23 cellular contexts compared by ENCODE assay signal in the genomic region with DNA sequence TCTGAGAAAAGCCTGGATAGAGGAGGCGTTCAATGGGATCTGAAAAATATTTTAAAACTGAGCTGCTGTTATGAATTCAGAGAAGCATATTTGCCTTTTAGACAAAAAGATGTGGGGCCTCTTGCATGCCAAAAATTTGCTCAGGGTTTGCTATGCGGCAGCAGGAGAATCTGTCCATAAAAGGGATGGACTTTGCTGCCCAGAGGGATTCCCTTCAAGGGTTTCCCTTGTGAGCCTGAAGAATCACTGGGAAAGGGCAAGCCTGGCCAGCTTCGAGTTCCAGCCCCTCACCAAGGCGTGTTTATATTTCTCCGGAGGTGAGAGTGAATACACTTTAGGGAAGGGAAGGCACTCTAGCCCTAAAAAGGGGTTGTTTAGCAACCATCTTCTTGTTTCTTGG. TPM values are rescaled to one million over a fixed set of nuclear protein-coding genes. Genes with fewer than 3 reads are reported as not detected.
DNase-seq lines count a peak whose midpoint lies in the region; ATAC-seq and TF ChIP-seq lines count a peak whose summit lies in the region.
"Had no signal": no experiment of that assay in that cellular context is flagged by ENCODE, and none has a peak within 500 bp of the region (broad histone marks: within the 10 kb centered on the region; RNA-seq: fewer than 3 reads in every experiment).

No MANE protein-coding gene starts in this region.

- no peak overlapping the region for H2AFZ ChIP-seq in IMR-90 (replicated peaks; ENCODE audit: low read length, poor library complexity)

- no peak overlapping the region for H3K9ac ChIP-seq in IMR-90 (ENCODE audit: low read depth, low read length)
- H3K9ac ChIP-seq: KMS-11 had no signal

- H4K91ac ChIP-seq in IMR-90 (ENCODE audit: insufficient read depth, low read depth, low read length), result peak overlapping the region; percentile 22; the same call in 1 of the 2 replicates

- H2AK9ac ChIP-seq in IMR-90 (replicated peaks; ENCODE audit: low read depth, low read length, poor library complexity), result no peak overlapping the region

- no peak overlapping the region for H3K23ac ChIP-seq in IMR-90 (ENCODE audit: low read depth, low read length)

- H3K9me1 ChIP-seq in IMR-90 (ENCODE audit: insufficient read depth, low read length), result peaks cover 19% of the 10 kb centered on the region

- no peak overlapping the region for H2BK5ac ChIP-seq in IMR-90 (ENCODE audit: low read depth, low read length, poor library complexity, severe bottlenecking)

- no peaks in the 10 kb centered on the region for H3K9me3 Mint-ChIP-seq in nephron
- H3K9me3 Mint-ChIP-seq: activated T-helper 2 cell treated with anti-CD3 and anti-CD28 coated beads, Interferon-gamma antibody, Interleukin-2, Interleukin-4, amounts not matched to agents 10 μg/mL and 5 μg/mL and 100 μg/mL, durations not matched to agents 14 hours and 24 hours and 36 hours had no signal

- H3K27ac ChIP-seq in IMR-90 (ENCODE audit: insufficient read depth, low read length) (no peak overlapping the region), esophagus squamous epithelium (peak overlapping the region; percentile 8 to 87 (median 82)), testis (peak overlapping the region in 1 of 2 donors; percentile 55)
- H3K27ac ChIP-seq in effector memory CD4-positive, alpha-beta T cell (ENCODE audit: insufficient read depth, low read length, poor library complexity, severe bottlenecking), result no peak overlapping the region
- H3K27ac ChIP-seq: KMS-11, SJSA1 had no signal

- peak overlapping the region in 2 of 3 experiments; percentile 21 to 57 for H3K27ac Mint-ChIP-seq in nephron
- H3K27ac Mint-ChIP-seq: activated CD4-positive, alpha-beta memory T cell treated with anti-CD3 and anti-CD28 coated beads for 36 hours; activated naive CD8-positive, alpha-beta T cell; activated T-helper 2 cell treated with anti-CD3 and anti-CD28 coated beads, Interferon-gamma antibody, Interleukin-2, Interleukin-4, amounts not matched to agents 10 μg/mL and 5 μg/mL and 100 μg/mL, durations not matched to agents 14 hours and 24 hours and 36 hours; T-cell; type B pancreatic cell had no signal

- H3K79me1 ChIP-seq in IMR-90 (ENCODE audit: low read depth in 1 of 2, low read length in 2 of 2), result peaks cover 0 to 26% of the 10 kb centered on the region in 2 experiments; a peak in 2 of 4 replicates

- H3K36me3 ChIP-seq in IMR-90 (ENCODE audit: control insufficient read depth, insufficient read depth, low read length) (no peaks in the 10 kb centered on the region), esophagus squamous epithelium (no peaks in the 10 kb centered on the region), testis (ENCODE audit: low read depth, missing control alignments) (no peaks in the 10 kb centered on the region)
- H3K36me3 ChIP-seq in effector memory CD4-positive, alpha-beta T cell (ENCODE audit: control insufficient read depth, insufficient read depth, low read length), result no peaks in the 10 kb centered on the region

- H4K8ac ChIP-seq in IMR-90 (ENCODE audit: low read depth in 2 of 2, low read length in 2 of 2), result peak overlapping the region in 1 of 2 experiments; percentile 22; a peak in 1 of 4 replicates

- H3K27me3 ChIP-seq in IMR-90 (ENCODE audit: control insufficient read depth, insufficient read depth, low read length) (no peaks in the 10 kb centered on the region), esophagus squamous epithelium (no peaks in the 10 kb centered on the region), testis (no peaks in the 10 kb centered on the region)
- no peaks in the 10 kb centered on the region for H3K27me3 ChIP-seq in effector memory CD4-positive, alpha-beta T cell (replicated peaks; ENCODE audit: control insufficient read depth, insufficient read depth, low read length, poor library complexity, severe bottlenecking)
- H3K27me3 ChIP-seq: SJSA1 had no signal

- peak overlapping the region; percentile 17; the same call in 1 of the 2 replicates for H2BK120ac ChIP-seq in IMR-90 (ENCODE audit: low read depth, low read length)

- H3K14ac ChIP-seq in IMR-90 (replicated peaks; ENCODE audit: low read depth, low read length), result no peak overlapping the region

- no peak overlapping the region for H3K4me2 ChIP-seq in IMR-90 (ENCODE audit: low read depth, low read length)
- H3K4me2 ChIP-seq: KMS-11 had no signal

- no peaks in the 10 kb centered on the region for H3K36me3 Mint-ChIP-seq in nephron (ENCODE audit: low read depth)
- H3K36me3 Mint-ChIP-seq: type B pancreatic cell had no signal

- WGBS in IMR-90 (ENCODE audit: extremely low coverage in 2 of 2, insufficient read length in 1 of 2), 2 experiments, result 50% methylated on average over 1 of the region's 5 CpGs; no CpG with 5 or more reads in 1 of the 2 experiments
- 53 to 78% methylated on average over 5 of the region's 5 CpGs for WGBS in esophagus squamous epithelium, 2 donors
- whole genome bisulfite sequencing in testis, 2 donors, result 50 to 58% methylated on average over 5 of the region's 5 CpGs

- POLR2A ChIA-PET in IMR-90 (lab: Charles Lee; ENCODE audit: unreplicated experiment), result interaction anchor here (1.3 kb wide), 1 partner anchor 19 kb away, joined by 5 read pairs; no protein-coding TSS in a partner anchor

- DNase-seq in IMR-90, result no peak
- no peak for DNase-seq in esophagus squamous epithelium (lab: John Stamatoyannopoulos, UW)
- DNase-seq in testis, result peak; percentile 38
- DNase-seq in NCI-H1417 (lab: John Stamatoyannopoulos, UW), result no peak
- no peak for DNase-seq in effector memory CD4-positive, alpha-beta T cell
- no peak for DNase-seq in DMS153 treated with DMSO at 0.1 percent for 48 hours (lab: John Stamatoyannopoulos, UW; ENCODE audit: unreplicated experiment)
- no peak for DNase-seq in NCI-H2107 (lab: John Stamatoyannopoulos, UW)
- DNase-seq: DND-41; effector CD8-positive, alpha-beta T cell; NCI-H1694 treated with DMSO at 0.1 percent for 48 hours; NCI-H2171 treated with DMSO at 0.1 percent for 48 hours; NCI-H526 treated with DMSO at 0.1 percent for 48 hours; stimulated activated CD4-positive, alpha-beta T cell treated with anti-CD3 and anti-CD28 coated beads, Interleukin-4, amount 100 ng/mL, for 24 hours; stimulated activated naive CD4-positive, alpha-beta T cell; T-cell had no signal

- H4K20me1 ChIP-seq in IMR-90 (ENCODE audit: insufficient read depth, low read length), result no peaks in the 10 kb centered on the region

- H4K5ac ChIP-seq in IMR-90 (ENCODE audit: low read depth, low read length), result no peak overlapping the region; the same call in 1 of the 2 replicates

- intact Hi-C loops in IMR-90 (cut with micrococcal nuclease), result loop anchor here (2.0 kb wide), 1 partner anchor 55 kb away; a partner anchor contains a TSS
- intact Hi-C loops in esophagus squamous epithelium (cut with DNase I), result no loop called here
- intact Hi-C loops in testis (cut with DNase I; ENCODE audit: low total_unique reads), result no loop called here

- H2BK15ac ChIP-seq in IMR-90 (ENCODE audit: low read depth, low read length), result peak overlapping the region; percentile 28; the same call in 1 of the 3 replicates

- H3K56ac ChIP-seq in IMR-90 (ENCODE audit: extremely low read depth, insufficient read depth, low read length), result no peak overlapping the region

- BruUV-seq in IMR-90 (replicated peaks; lab: Mats Ljungman, UMichigan), result no TSS peak

- H3K4me1 Mint-ChIP-seq in nephron, result peaks cover 43% of the 10 kb centered on the region
- H3K4me1 Mint-ChIP-seq: T-cell had no signal

- TF ChIP-seq CTCF in IMR-90 (conservative IDR thresholded peaks at IDR 0.05; ENCODE audit: low read depth, low read length) (no peak), esophagus squamous epithelium (IDR thresholded peaks at IDR 0.05) (no peak), nephron (IDR thresholded peaks at IDR 0.05; ENCODE audit: unreplicated experiment in 3 of 3) (no peak), testis (IDR thresholded peaks at IDR 0.05) (no peak)

- TF ChIP-seq POLR2A in IMR-90 (IDR thresholded peaks at IDR 0.05; ENCODE audit: low read depth, low read length), result no peak
- no peak for TF ChIP-seq POLR2A in esophagus squamous epithelium (IDR thresholded peaks at IDR 0.05)
- TF ChIP-seq POLR2A in testis (IDR thresholded peaks at IDR 0.05), result no peak

- H3K4me3 ChIP-seq in IMR-90 (ENCODE audit: insufficient read depth, low read depth, low read length), result no peak overlapping the region
- no peak overlapping the region for H3K4me3 ChIP-seq in esophagus squamous epithelium
- H3K4me3 ChIP-seq in testis, result no peak overlapping the region
- no peak overlapping the region for H3K4me3 ChIP-seq in effector memory CD4-positive, alpha-beta T cell (ENCODE audit: insufficient read depth, low read depth, low read length, poor library complexity, severe bottlenecking)
- H3K4me3 ChIP-seq: GM12878, SJSA1 had no signal

- H3K27me3 Mint-ChIP-seq in nephron (ENCODE audit: low read depth), result no peaks in the 10 kb centered on the region
- H3K27me3 Mint-ChIP-seq: activated CD4-positive, alpha-beta memory T cell treated with anti-CD3 and anti-CD28 coated beads for 36 hours; activated naive CD8-positive, alpha-beta T cell; type B pancreatic cell had no signal

- dilution Hi-C loops in IMR-90 (cut with HindIII; ENCODE audit: low sequenced_read_pairs, unreplicated experiment), result no loop called here

- in situ Hi-C loops in IMR-90 (cut with MboI; ENCODE audit: low sequenced_read_pairs), result no loop called here

- no peak overlapping the region for H3K4me3 Mint-ChIP-seq in nephron
- H3K4me3 Mint-ChIP-seq: activated CD4-positive, alpha-beta memory T cell treated with anti-CD3 and anti-CD28 coated beads for 36 hours; activated naive CD8-positive, alpha-beta T cell; T-cell; type B pancreatic cell had no signal

- no peak for TF ChIP-seq RAD21 in IMR-90 (IDR thresholded peaks at IDR 0.05; ENCODE audit: low read length)

- CTCF ChIA-PET in IMR-90 (lab: Yijun Ruan, JAX), result interaction anchor here (0.6 to 1.8 kb wide), 16 partner anchors 11 to 111 kb away, joined by 3 to 11 read pairs (median 4); no protein-coding TSS in a partner anchor

- no peak overlapping the region for H2AK5ac ChIP-seq in IMR-90 (ENCODE audit: low read depth, low read length)

- peak overlapping the region; percentile 52; the same call in 1 of the 2 replicates for H2BK20ac ChIP-seq in IMR-90 (ENCODE audit: low read depth, low read length)

- H3K9me3 ChIP-seq in IMR-90 (ENCODE audit: control insufficient read depth, insufficient read depth, low read length) (no peaks in the 10 kb centered on the region), esophagus squamous epithelium (no peaks in the 10 kb centered on the region), testis (no peaks in the 10 kb centered on the region)
- H3K9me3 ChIP-seq in effector memory CD4-positive, alpha-beta T cell (ENCODE audit: control insufficient read depth, low read length), result no peaks in the 10 kb centered on the region
- H3K9me3 ChIP-seq: SJSA1 had no signal

- no peak for ATAC-seq in IMR-90 (ENCODE audit: low read depth)
- ATAC-seq: T-cell had no signal

- H3K4me1 ChIP-seq in IMR-90 (ENCODE audit: control insufficient read depth, insufficient read depth, low read length), result peaks cover 11% of the 10 kb centered on the region
- H3K4me1 ChIP-seq in esophagus squamous epithelium, result peaks cover 0 to 61% (median 13%) of the 10 kb centered on the region in 3 donors
- H3K4me1 ChIP-seq in testis, result peaks cover 18% of the 10 kb centered on the region
- H3K4me1 ChIP-seq in effector memory CD4-positive, alpha-beta T cell (ENCODE audit: control insufficient read depth, insufficient read depth, low read length, poor library complexity, severe bottlenecking), result no peaks in the 10 kb centered on the region

- peak overlapping the region; percentile 30; the same call in 1 of the 2 replicates for H3K4ac ChIP-seq in IMR-90 (ENCODE audit: low read depth, low read length)

- H3K18ac ChIP-seq in IMR-90 (ENCODE audit: low read depth, low read length), result no peak overlapping the region

RNA-seq across cellular contexts. Expression of a gene that starts 55.5 kb away (rescaled TPM):
- 487 and 532 TPM in 2 replicates for total RNA-seq in IMR-90 (2012; rRNA removed)
- polyA plus RNA-seq in IMR-90 (2012; rRNA removed), result 375 and 382 TPM in 2 replicates
- polyA plus RNA-seq in IMR-90 (2012; cell fraction: cytosol; rRNA removed), result 140 and 308 TPM in 2 replicates
- 114 and 384 TPM in 2 replicates for polyA plus RNA-seq in IMR-90 (2012; cell fraction: nucleus; rRNA removed; ENCODE audit: low replicate concordance)
- 100 to 1,000 TPM in 2 of 4 donors, 10 to 100 TPM in 2; 32.3 to 462 (median 98.4) TPM for total RNA-seq in esophagus squamous epithelium
- 100 to 1,000 TPM; 135 to 153 TPM for total RNA-seq in testis
- polyA plus RNA-seq in testis (ENCODE audit: insufficient read depth, low read depth, low replicate concordance), result 103 TPM

Comparison
In these comparisons a context has a peak if more than half of its experiments do, and no peak if none do; other contexts are left out.
1. H3K27ac ChIP-seq: peak in esophagus squamous epithelium (4 of 4); none in IMR-90 (single experiment) and effector memory CD4-positive, alpha-beta T cell (single experiment).